Comparison of ENCODE assay signal across 8 cellular contexts in genomic region chr16:3305109-3306068, GRCh38.
DNase-seq lines count a peak whose midpoint lies in the region; ATAC-seq and TF ChIP-seq lines count a peak whose summit lies in the region.

Gene TIGD7, minus strand, starts transcription at chr16:3305430. Its CDS starts 4,816 bp downstream, at chr16:3300614.
Gene ZNF75A, plus strand, starts transcription at chr16:3305497. Its CDS starts 2,932 bp downstream, at chr16:3308429.

- DNase-seq in NCI-H146 (lab: John Stamatoyannopoulos, UW) = peak; percentile 93
- DNase-seq in T-helper 9 cell = peak; percentile 62
- DNase-seq in astrocyte of the cerebellum (ENCODE audit: low read depth) = peak; percentile 49
- peak; percentile 91 to 96 for DNase-seq in hippocampal formation (lab: John Stamatoyannopoulos, UW)
- DNase-seq in retina = peak; percentile 98
- DNase-seq in GDM1 (lab: John Stamatoyannopoulos, UW) = no peak

- peak; percentile 93 for ATAC-seq in HG02763 (IDR thresholded peaks at IDR 0.05; ENCODE audit: unreplicated experiment)

- H3K4me3 ChIP-seq in GM12875 (ENCODE audit: low read depth, low read length) (peak within 1 kb of the TSS; percentile 95), astrocyte of the cerebellum (ENCODE audit: low read depth, low read length) (peak within 1 kb of the TSS; percentile 64)

- in situ Hi-C loops in astrocyte of the cerebellum (cut with HindIII; ENCODE audit: low sequenced_read_pairs) = no loop called here

- no peak for TF ChIP-seq CTCF in GM12875 (IDR thresholded peaks at IDR 0.05; ENCODE audit: borderline replicate concordance, insufficient read depth, low read depth, low read length)
- TF ChIP-seq CTCF in astrocyte of the cerebellum (IDR thresholded peaks at IDR 0.05; ENCODE audit: low read depth, low read length, missing control alignments) = peak; percentile 5
